In the genomic region with DNA sequence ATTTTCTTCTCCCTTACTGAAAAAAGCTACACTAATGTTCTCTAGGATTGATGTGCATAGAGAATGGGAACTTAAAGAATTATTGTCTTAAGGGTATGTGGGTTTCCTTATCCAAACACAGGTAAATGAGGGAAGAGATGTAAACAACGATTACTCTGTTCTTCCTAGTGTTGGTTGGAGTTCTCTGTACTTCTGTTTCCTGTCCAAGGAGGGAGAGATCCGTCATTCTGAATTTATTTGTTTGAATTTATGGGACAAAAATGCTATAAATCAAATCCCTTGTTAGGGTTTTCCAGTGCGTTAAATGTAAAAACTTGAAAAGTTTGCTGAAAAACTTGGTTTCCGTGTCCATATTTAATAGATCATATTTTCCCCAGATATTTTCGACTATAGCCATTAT, we compare ENCODE assay signal across 26 cellular contexts.
"Had no signal": no experiment of that assay in that cellular context is flagged by ENCODE, and none has a peak within 500 bp of the region (broad histone marks: within the 10 kb centered on the region; RNA-seq: fewer than 3 reads in every experiment).

No MANE protein-coding gene starts in this region.

- H3K9me3 Mint-ChIP-seq: memory B cell; stimulated activated naive B cell treated with anti-CD40 and anti-IgM and Interleukin-4, amounts not matched to agents 10 μg/mL and 1 μg/mL and 100 μg/mL, for 72 hours; stimulated activated naive CD8-positive, alpha-beta T cell treated with anti-CD3 and anti-CD28 coated beads, Interleukin-15, Interleukin-2, amounts not matched to agents 100 ng/mL and 50 ng/mL, for 24 hours; type B pancreatic cell had no signal

- H3K36me3 Mint-ChIP-seq: natural killer cell had no signal

- H3K9me3 ChIP-seq: gastrocnemius medialis, neutrophil, right lobe of liver, suprapubic skin, thyroid gland had no signal

- H3K27me3 Mint-ChIP-seq: memory B cell; progenitor cell of endocrine pancreas; stimulated activated naive B cell treated with anti-CD40 and anti-IgM and Interleukin-4, amounts not matched to agents 10 μg/mL and 1 μg/mL and 100 μg/mL, for 72 hours; type B pancreatic cell had no signal

- H2AFZ ChIP-seq: parathyroid adenoma had no signal

- H3K4me1 ChIP-seq: parathyroid adenoma, right lobe of liver had no signal

- FAIRE-seq: colon, keratinocyte, small intestine had no signal

- ATAC-seq: esophagus mucosa; gastrocnemius medialis; left ventricle myocardium superior; natural killer cell; right lobe of liver; stimulated activated naive B cell treated with anti-CD40 and anti-IgM and Interleukin-4, amounts not matched to agents 10 μg/mL and 1 μg/mL and 100 μg/mL, for 72 hours had no signal

- H3K4me3 Mint-ChIP-seq: memory B cell; natural killer cell; neural crest cell; stimulated activated naive B cell treated with anti-CD40 and anti-IgM and Interleukin-4, amounts not matched to agents 10 μg/mL and 1 μg/mL and 100 μg/mL, for 72 hours; stimulated activated naive CD8-positive, alpha-beta T cell treated with anti-CD3 and anti-CD28 coated beads, Interleukin-15, Interleukin-2, amounts not matched to agents 100 ng/mL and 50 ng/mL, for 24 hours; type B pancreatic cell had no signal

- H3K36me3 ChIP-seq: gastrocnemius medialis, neutrophil, right lobe of liver, suprapubic skin, thyroid gland had no signal

- H3K9ac ChIP-seq: parathyroid adenoma had no signal

- H3K27ac Mint-ChIP-seq: memory B cell; natural killer cell; progenitor cell of endocrine pancreas; stimulated activated naive B cell treated with anti-CD40 and anti-IgM and Interleukin-4, amounts not matched to agents 10 μg/mL and 1 μg/mL and 100 μg/mL, for 72 hours; stimulated activated naive CD8-positive, alpha-beta T cell treated with anti-CD3 and anti-CD28 coated beads, Interleukin-15, Interleukin-2, amounts not matched to agents 100 ng/mL and 50 ng/mL, for 24 hours; type B pancreatic cell had no signal

- H3K27ac ChIP-seq: dorsolateral prefrontal cortex, epithelial cell of prostate, neutrophil, parathyroid adenoma, right lobe of liver, suprapubic skin, thyroid gland had no signal

- H3K27me3 ChIP-seq: dorsolateral prefrontal cortex, gastrocnemius medialis, right lobe of liver, suprapubic skin, thyroid gland had no signal

- H3K4me3 ChIP-seq: dorsolateral prefrontal cortex, gastrocnemius medialis, lung, right lobe of liver, suprapubic skin, thyroid gland had no signal

- DNase-seq: dorsolateral prefrontal cortex; effector CD4-positive, alpha-beta T cell; foreskin fibroblast; gastrocnemius medialis; head of caudate nucleus; left ventricle myocardium superior; natural killer cell; right lobe of liver; small intestine; stimulated activated CD4-positive, alpha-beta T cell treated with anti-CD3 and anti-CD28 coated beads, Interleukin-15, amount 100 ng/mL, for 24 hours; stimulated activated CD4-positive, alpha-beta T cell treated with anti-CD3 and anti-CD28 coated beads, Interleukin-2, amount 100 ng/mL, for 48 hours; stimulated activated naive B cell treated with anti-CD40 and anti-IgM and Interleukin-4, amounts not matched to agents 10 μg/mL and 1 μg/mL and 100 μg/mL, for 72 hours; thyroid gland had no signal
